In genomic region chr21:33300701-33301631, GRCh38 we compare ENCODE assay signal across 8 cellular contexts. TPM values are rescaled to one million over a fixed set of nuclear protein-coding genes. Genes with fewer than 3 reads are reported as not detected.
DNase-seq lines count a peak whose midpoint lies in the region; ATAC-seq, FAIRE-seq and TF ChIP-seq lines count a peak whose summit lies in the region.

No MANE protein-coding gene starts in this region.

- TF ChIP-seq POLR2A in esophagus muscularis mucosa (IDR thresholded peaks at IDR 0.05; ENCODE audit: low read depth), result no peak
- no peak for TF ChIP-seq POLR2A in sigmoid colon (IDR thresholded peaks at IDR 0.05)

- H3K4me1 ChIP-seq in esophagus muscularis mucosa, result peaks cover 0 to 25% (median 19%) of the 10 kb centered on the region in 4 donors
- H3K4me1 ChIP-seq in sigmoid colon, result peaks cover 0 to 14% (median 2%) of the 10 kb centered on the region in 4 donors

- no peak for ATAC-seq in HG03565 (IDR thresholded peaks at IDR 0.05; ENCODE audit: unreplicated experiment)

- H3K27ac ChIP-seq in esophagus muscularis mucosa (replicated peaks in 1 of 4) (peak overlapping the region in 3 of 4 donors; percentile 41 to 59 (median 42)), sigmoid colon (peak overlapping the region; percentile 20 to 52 (median 37))

- DNase-seq in GM19239 (ENCODE audit: insufficient read length, low spot score) (no peak), OCI-M2 (lab: John Stamatoyannopoulos, UW; ENCODE audit: unreplicated experiment) (peak; percentile 80), esophagus muscularis mucosa (ENCODE audit: extremely low spot score) (no peak), sigmoid colon (no peak), RKO (ENCODE audit: low spot score) (no peak), D341Med (ENCODE audit: low spot score) (no peak), GM03348 (ENCODE audit: low spot score) (no peak)

- H3K36me3 ChIP-seq in esophagus muscularis mucosa, result peaks cover 4 to 19% (median 14%) of the 10 kb centered on the region in 4 donors
- peaks cover 4 to 14% (median 6%) of the 10 kb centered on the region in 4 donors for H3K36me3 ChIP-seq in sigmoid colon

- H3K9me3 ChIP-seq in esophagus muscularis mucosa (no peaks in the 10 kb centered on the region), sigmoid colon (no peaks in the 10 kb centered on the region)

- TF ChIP-seq EP300 in esophagus muscularis mucosa (IDR thresholded peaks at IDR 0.05) (no peak), sigmoid colon (IDR thresholded peaks at IDR 0.05) (no peak)

- intact Hi-C loops in esophagus muscularis mucosa (cut with DNase I), result no loop called here
- intact Hi-C loops in sigmoid colon (cut with DNase I), result no loop called here

- H3K4me3 ChIP-seq in esophagus muscularis mucosa (no peak overlapping the region), sigmoid colon (no peak overlapping the region)

- TF ChIP-seq CTCF in esophagus muscularis mucosa (IDR thresholded peaks at IDR 0.05) (no peak), sigmoid colon (IDR thresholded peaks at IDR 0.05) (no peak)

- H3K27me3 ChIP-seq in esophagus muscularis mucosa (no peaks in the 10 kb centered on the region), sigmoid colon (no peaks in the 10 kb centered on the region)

- FAIRE-seq in GM19239 (lab: Jason Lieb, UNC), result peak; percentile 14

- WGBS in esophagus muscularis mucosa, result 61% methylated on average over 9 of the region's 10 CpGs
- 40 to 42% methylated on average over 10 of the region's 10 CpGs for WGBS in sigmoid colon, 2 donors

RNA-seq across cellular contexts. Expression of gene IFNAR1, which starts 23.8 kb away (rescaled TPM):
- 10 to 100 TPM; 22.4 to 28.3 (median 26.4) TPM for total RNA-seq in esophagus muscularis mucosa
- total RNA-seq in sigmoid colon, result 10 to 100 TPM; 23.5 to 32.6 (median 25.5) TPM
- 10 to 100 TPM in 1 of 3 donors, 1 to 10 TPM in 2; 6.6 to 26.5 (median 7.9) TPM for polyA plus RNA-seq in sigmoid colon

RNA-seq across cellular contexts. Expression of gene IL10RB, which starts 34.8 kb away (rescaled TPM):
- total RNA-seq in esophagus muscularis mucosa (10 to 100 TPM; 16.9 to 31.0 (median 20.6) TPM), sigmoid colon (10 to 100 TPM; 15.0 to 26.2 (median 23.6) TPM)
- 10 to 100 TPM; 30.0 to 66.8 (median 34.4) TPM for polyA plus RNA-seq in sigmoid colon
